ENCODE assay signal across 8 cellular contexts in genomic region chr11:57567512-57568329, GRCh38. TPM values are rescaled to one million over a fixed set of nuclear protein-coding genes. Genes with fewer than 3 reads are reported as not detected.
DNase-seq lines count a peak whose midpoint lies in the region; ATAC-seq lines count a peak whose summit lies in the region.

UBE2L6 (minus strand) TSS chr11:57567672; CDS start chr11:57567611, 61 bp downstream.

- H3K9ac ChIP-seq in endocrine pancreas (ENCODE audit: control insufficient read depth, insufficient read depth, low read length): peak within 1 kb of the TSS; percentile 86

- peak within 1 kb of the TSS; percentile 79 for H3K27ac ChIP-seq in mesodermal cell (ENCODE audit: low read depth, low read length, severe bottlenecking)

- no peaks in the 10 kb centered on the region for H3K9me3 ChIP-seq in endocrine pancreas (ENCODE audit: control insufficient read depth, low read length)
- no peaks in the 10 kb centered on the region for H3K9me3 ChIP-seq in mesodermal cell (ENCODE audit: control insufficient read depth, low read length)

- peak; percentile 47 for ATAC-seq in GM18517 (IDR thresholded peaks at IDR 0.05; ENCODE audit: unreplicated experiment)
- ATAC-seq in HG03025 (IDR thresholded peaks at IDR 0.05; ENCODE audit: low FRiP score, unreplicated experiment): peak; percentile 66

- DNase-seq in A172 (ENCODE audit: low spot score) (no peak), NCI-H460 (ENCODE audit: extremely low read depth, low read depth) (peak; percentile 16)
- DNase-seq in activated CD8-positive, alpha-beta memory T cell treated with anti-CD3 and anti-CD28 coated beads for 48 hours (ENCODE audit: low read depth in 2 of 3, low spot score in 2 of 3): peak in 2 of 3 experiments; percentile 39 to 68
- peak; percentile 72 to 80 for DNase-seq in stimulated activated CD8-positive, alpha-beta memory T cell treated with anti-CD3 and anti-CD28 coated beads, Interleukin-15, amount 100 ng/mL, for 48 hours (ENCODE audit: low read depth in 2 of 2)

- peak within 1 kb of the TSS; percentile 70 for H3K4me3 ChIP-seq in endocrine pancreas (ENCODE audit: control insufficient read depth, insufficient read depth, low read length)
- peak within 1 kb of the TSS; percentile 69 for H3K4me3 ChIP-seq in mesodermal cell (ENCODE audit: extremely low read depth, insufficient read depth, low read length, poor library complexity, severe bottlenecking)

- no peaks in the 10 kb centered on the region for H3K27me3 ChIP-seq in endocrine pancreas (ENCODE audit: control insufficient read depth, insufficient read depth, low read length)

- 0 to 1% methylated on average over 62 to 75 of the region's 92 CpGs for WGBS in mesodermal cell (ENCODE audit: insufficient coverage in 2 of 2), 2 experiments

- H3K4me1 ChIP-seq in endocrine pancreas (ENCODE audit: control insufficient read depth, insufficient read depth, low read length) (peaks cover 6% of the 10 kb centered on the region), mesodermal cell (ENCODE audit: control insufficient read depth, insufficient read depth, low read length, poor library complexity, severe bottlenecking) (peaks cover 7% of the 10 kb centered on the region)

- H3K36me3 ChIP-seq in endocrine pancreas (ENCODE audit: control insufficient read depth, insufficient read depth, low read length) (no peaks in the 10 kb centered on the region), mesodermal cell (ENCODE audit: control insufficient read depth, insufficient read depth, low read length) (no peaks in the 10 kb centered on the region)

RNA-seq across cellular contexts. Expression of gene UBE2L6, which starts in this region (rescaled TPM):
- 52.5 and 69.6 TPM in 2 replicates for total RNA-seq in A172 (2014; rRNA removed; shearing (Covaris generic))
- total RNA-seq in NCI-H460 (2014; rRNA removed; shearing (Covaris generic)): 20.1 and 20.8 TPM in 2 replicates
- polyA plus RNA-seq in NCI-H460 (2014; cell fraction: nucleus; rRNA removed): 3.5 and 7.8 TPM in 2 replicates
- 46.4 TPM for polyA plus RNA-seq in mesodermal cell (2013, experiment 1 of 2)
- 40.9 TPM for polyA plus RNA-seq in mesodermal cell (2013, experiment 2 of 2)
